Comparison of ENCODE assay signal across 26 cellular contexts in the genomic region with DNA sequence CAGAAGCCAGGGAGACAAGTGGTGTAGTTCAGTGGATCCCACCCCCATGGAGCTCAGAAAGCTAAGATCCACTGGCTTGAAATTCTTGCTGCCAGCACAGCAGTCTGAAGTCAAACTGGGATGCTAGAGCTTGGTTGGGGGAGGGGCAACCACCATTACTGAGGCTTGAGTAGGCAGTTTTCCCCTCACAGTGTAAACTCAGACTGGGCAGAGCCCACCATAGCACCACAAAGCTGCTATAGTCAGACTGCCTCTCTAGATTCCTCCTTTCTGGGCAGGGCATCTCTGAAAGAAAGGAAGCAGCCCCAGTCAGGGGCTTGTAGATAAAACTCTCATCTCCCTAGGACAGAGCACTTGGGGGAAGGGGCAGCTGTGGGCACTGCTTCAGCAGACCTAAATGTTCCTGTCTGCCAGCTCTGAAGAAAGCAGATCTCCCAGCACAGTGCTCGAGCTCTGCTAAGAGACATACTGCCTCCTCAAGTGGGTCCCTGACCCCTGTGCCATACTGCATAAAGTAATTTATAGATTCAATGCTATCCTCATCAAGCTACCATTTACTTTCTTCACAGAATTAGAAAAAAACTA.
DNase-seq lines count a peak whose midpoint lies in the region; FAIRE-seq and TF ChIP-seq lines count a peak whose summit lies in the region.
"Had no signal": no experiment of that assay in that cellular context is flagged by ENCODE, and none has a peak within 500 bp of the region (broad histone marks: within the 10 kb centered on the region; RNA-seq: fewer than 3 reads in every experiment).

No MANE protein-coding gene starts in this region.

- peak overlapping the region in 3 of 4 experiments; percentile 34 to 55 (median 39); a peak in 6 of 7 replicates for H3K9ac ChIP-seq in H1 (replicated peaks in 1 of 4; ENCODE audit: extremely low read depth in 1 of 4, low read depth in 3 of 4, low read length in 3 of 4)
- H3K9ac ChIP-seq: SK-N-SH had no signal

- peak overlapping the region; percentile 79 for H4K8ac ChIP-seq in H1 (ENCODE audit: extremely low read depth, insufficient read depth, low read length)

- H2AFZ ChIP-seq in H1 (ENCODE audit: low read length), result no peak overlapping the region

- peak overlapping the region; percentile 48; the same call in 1 of the 2 replicates for H3K18ac ChIP-seq in H1 (ENCODE audit: extremely low read depth, low read length)

- H3K4me1 ChIP-seq in H1 (replicated peaks in 1 of 4; ENCODE audit: control insufficient read depth in 3 of 4, insufficient read depth in 4 of 4, low read length in 3 of 4), result peaks cover 0 to 7% (median 4%) of the 10 kb centered on the region in 4 experiments; a peak in 6 of 7 replicates
- H3K4me1 ChIP-seq: A549, BE2C, heart right ventricle, lower lobe of right lung, thyroid gland had no signal

- H3K23me2 ChIP-seq in H1 (ENCODE audit: low read depth, low read length), result no peaks in the 10 kb centered on the region

- no peak for FAIRE-seq in H1 (lab: Jason Lieb, UNC)
- FAIRE-seq: A549, keratinocyte had no signal

- CTCF ChIA-PET in H1 (lab: Charles Lee; ENCODE audit: partially characterized antibody), result interaction anchor here (0.7 to 1.2 kb wide), 3 partner anchors 9 to 280 kb away, joined by 3 read pairs; no protein-coding TSS in a partner anchor

- no peak overlapping the region for H3K4ac ChIP-seq in H1 (replicated peaks; ENCODE audit: insufficient read length, low read depth, low read length)

- TF ChIP-seq CTCF in H1 (IDR thresholded peaks at IDR 0.05; ENCODE audit: control extremely low read depth in 1 of 3, insufficient read depth in 1 of 3, low read depth in 1 of 3, low read length in 3 of 3) (no peak), nephron (IDR thresholded peaks at IDR 0.05; ENCODE audit: unreplicated experiment in 3 of 3) (no peak)

- H3K4me3 ChIP-seq in H1 (ENCODE audit: extremely low read depth in 1 of 4, insufficient read depth in 2 of 4, low read depth in 3 of 4, low read length in 4 of 4), result peak overlapping the region in 3 of 4 experiments; percentile 2 to 46 (median 8); a peak in 3 of 8 replicates
- H3K4me3 ChIP-seq: A549, heart right ventricle, lower lobe of right lung, thyroid gland had no signal

- H2AK5ac ChIP-seq in H1 (ENCODE audit: low read depth, low read length), result no peak overlapping the region

- H3K4me3 Mint-ChIP-seq in nephron, result peak overlapping the region; percentile 80 to 83 (median 80)
- H3K4me3 Mint-ChIP-seq: activated naive CD4-positive, alpha-beta T cell treated with anti-CD3 and anti-CD28 coated beads for 36 hours; stimulated activated naive CD8-positive, alpha-beta T cell treated with anti-CD3 and anti-CD28 coated beads, Interleukin-15, Interleukin-2, amounts not matched to agents 100 ng/mL and 50 ng/mL, for 24 hours had no signal

- DNase-seq in ACHN (peak; percentile 0), NCI-H510A (lab: John Stamatoyannopoulos, UW) (peak; percentile 0), H1 (ENCODE audit: low read depth in 1 of 2, low spot score in 2 of 2) (peak in 1 of 2 experiments; percentile 49), SKM-1 treated with dmso at 0.1 percent for 144 hours (lab: John Stamatoyannopoulos, UW; ENCODE audit: unreplicated experiment) (no peak), NCI-H1105 (lab: John Stamatoyannopoulos, UW) (no peak), midbrain (lab: John Stamatoyannopoulos, UW) (no peak)
- DNase-seq in activated CD8-positive, alpha-beta memory T cell treated with anti-CD3 and anti-CD28 coated beads, Interleukin-2, amount 50 U/mL, for 4 hours, result no peak
- DNase-seq: activated naive CD4-positive, alpha-beta T cell treated with anti-CD3 and anti-CD28 coated beads for 36 hours; activated T-cell treated with anti-CD3 and anti-CD28 coated beads, Interleukin-2, amount 50 U/mL, for 48 hours; BE2C; caudate nucleus; COR-L47; DND-41; heart right ventricle; lower lobe of right lung; NCI-H2081; NCI-H446; occipital lobe; SK-N-SH; stimulated activated CD4-positive, alpha-beta T cell treated with anti-CD3 and anti-CD28 coated beads, Interleukin-4, amount 100 ng/mL, for 4 hours; thyroid gland had no signal

- 0 out of 4 replicates have a peak, but pooled peaks cover 0 to 5% of the 10 kb centered on the region in 2 experiments for H3K9me3 ChIP-seq in H1 (ENCODE audit: insufficient read depth in 2 of 2, low read depth in 1 of 2, low read length in 1 of 2)
- H3K9me3 ChIP-seq: BE2C, SK-N-SH, thyroid gland had no signal

- no peak overlapping the region for H3K23ac ChIP-seq in H1 (ENCODE audit: insufficient read length)

- 67% methylated on average over 1 of the region's 1 CpG; no CpG with 5 or more reads in 1 of the 2 experiments for WGBS in H1 (ENCODE audit: extremely low coverage in 1 of 2, insufficient coverage in 1 of 2, insufficient read length in 1 of 2, insufficient replicate concordance in 2 of 2, low coverage in 1 of 2, low lambda C conversion rate in 2 of 2, missing lambda C conversion rate in 1 of 2), 2 experiments

- no peaks in the 10 kb centered on the region for H3K27me3 ChIP-seq in H1 (replicated peaks in 1 of 4; ENCODE audit: control insufficient read depth in 3 of 4, extremely low read depth in 1 of 4, insufficient read depth in 3 of 4, low read length in 3 of 4)
- H3K27me3 ChIP-seq: BE2C, heart right ventricle, thyroid gland had no signal

- peak overlapping the region; percentile 75; the same call in 1 of the 2 replicates for H2BK12ac ChIP-seq in H1 (ENCODE audit: low read depth, low read length)

- peak overlapping the region; percentile 60 for H2BK5ac ChIP-seq in H1 (ENCODE audit: low read depth, low read length)

- no peak overlapping the region for H2BK20ac ChIP-seq in H1 (ENCODE audit: low read length)

- peak overlapping the region; percentile 49 to 66 for H3K4me2 ChIP-seq in H1 (ENCODE audit: insufficient read depth in 1 of 2, low read depth in 2 of 2, low read length in 2 of 2)
- H3K4me2 ChIP-seq: A549, SK-N-SH had no signal

- H3K79me2 ChIP-seq in H1 (ENCODE audit: control insufficient read depth in 1 of 2, insufficient read depth in 2 of 2, low read length in 2 of 2), result no peaks in the 10 kb centered on the region

- H4K20me1 ChIP-seq in H1 (replicated peaks in 1 of 2; ENCODE audit: control insufficient read depth in 1 of 2, insufficient read depth in 2 of 2, low read length in 2 of 2), result no peaks in the 10 kb centered on the region

- in situ Hi-C loops in ACHN (cut with HindIII; ENCODE audit: low pct_ligation_motif_present, low pct_unique_long_range_greater_than_20kb, low sequenced_read_pairs), result no loop called here

- POLR2A ChIA-PET in H1 (lab: Charles Lee; ENCODE audit: partially characterized antibody), result interaction anchor here (0.8 to 1.0 kb wide), 4 partner anchors 11 to 290 kb away, joined by 3 to 4 read pairs (median 3); a partner anchor contains a TSS

- peak overlapping the region in 2 of 3 experiments; percentile 41 to 78 for H3K27ac Mint-ChIP-seq in nephron
- H3K27ac Mint-ChIP-seq: activated naive CD4-positive, alpha-beta T cell treated with anti-CD3 and anti-CD28 coated beads for 36 hours; stimulated activated naive CD8-positive, alpha-beta T cell treated with anti-CD3 and anti-CD28 coated beads, Interleukin-15, Interleukin-2, amounts not matched to agents 100 ng/mL and 50 ng/mL, for 24 hours had no signal

- no peak overlapping the region for H3K14ac ChIP-seq in H1 (ENCODE audit: insufficient read length)

- TF ChIP-seq RAD21 in H1 (IDR thresholded peaks at IDR 0.05 in 1 of 2, conservative IDR thresholded peaks at IDR 0.05 in 1 of 2; ENCODE audit: low read depth in 2 of 2, low read length in 2 of 2), result no peak

- TF ChIP-seq EP300 in H1 (IDR thresholded peaks at IDR 0.05; ENCODE audit: borderline replicate concordance in 1 of 2, low read depth in 2 of 2, low read length in 2 of 2), result no peak

- no peaks in the 10 kb centered on the region for H3K27me3 Mint-ChIP-seq in nephron (ENCODE audit: low read depth)

- no peak overlapping the region for H3K56ac ChIP-seq in H1 (replicated peaks; ENCODE audit: insufficient read length, low read depth, low read length)

- peaks cover 15% of the 10 kb centered on the region for H3K36me3 Mint-ChIP-seq in nephron (ENCODE audit: low read depth)

- H3K9me3 Mint-ChIP-seq in nephron, result peaks cover 50% of the 10 kb centered on the region

- H3K4me1 Mint-ChIP-seq in nephron, result no peaks in the 10 kb centered on the region

- H2BK15ac ChIP-seq in H1 (ENCODE audit: low read length), result no peak overlapping the region

- TF ChIP-seq POLR2A in H1 (IDR thresholded peaks at IDR 0.05; ENCODE audit: control extremely low read depth in 1 of 2, low read depth in 2 of 2, low read length in 2 of 2), result peak; percentile 24 to 33; a peak in 2 of 3 replicates

- H3K79me1 ChIP-seq in H1 (ENCODE audit: low read depth, low read length), result no peaks in the 10 kb centered on the region

- H2BK120ac ChIP-seq in H1 (replicated peaks; ENCODE audit: low read depth, low read length), result no peak overlapping the region

- no peak overlapping the region for H4K91ac ChIP-seq in H1 (replicated peaks; ENCODE audit: insufficient read length, low read length)

- no peaks in the 10 kb centered on the region for H3K36me3 ChIP-seq in H1 (ENCODE audit: control insufficient read depth in 2 of 4, insufficient read depth in 4 of 4, low read length in 3 of 4)
- H3K36me3 ChIP-seq: BE2C, heart right ventricle, lower lobe of right lung, thyroid gland had no signal

- peak overlapping the region; percentile 76 for H4K5ac ChIP-seq in H1 (ENCODE audit: insufficient read length, low read depth, low read length)

- H3K27ac ChIP-seq in H1 (ENCODE audit: low read depth, low read length), result peak overlapping the region; percentile 73; the same call in 1 of the 2 replicates
- H3K27ac ChIP-seq: A549, epithelial cell of prostate, heart right ventricle, lower lobe of right lung, thyroid gland had no signal

TF ChIP-seq in H1, 55 proteins besides CTCF, POLR2A, EP300 and RAD21 (continues in another document):
- no peak for TF ChIP-seq EGR1 (IDR thresholded peaks at IDR 0.05; ENCODE audit: borderline replicate concordance, low read depth, low read length)
- TF ChIP-seq RBBP5 (IDR thresholded peaks at IDR 0.05; ENCODE audit: borderline replicate concordance, low read depth, low read length), result 0 out of 2 replicates have a peak, but pooled peaks have one; percentile 71
- peak; percentile 53 for TF ChIP-seq ASH2L (IDR thresholded peaks at IDR 0.05; ENCODE audit: low read length)
- TF ChIP-seq BRCA1 (IDR thresholded peaks at IDR 0.05; ENCODE audit: low read depth, low read length), result no peak
- 0 out of 2 replicates have a peak, but pooled peaks have one; percentile 7 for TF ChIP-seq SP1 (IDR thresholded peaks at IDR 0.05; ENCODE audit: low read depth, low read length)
- TF ChIP-seq, protein P1, sequence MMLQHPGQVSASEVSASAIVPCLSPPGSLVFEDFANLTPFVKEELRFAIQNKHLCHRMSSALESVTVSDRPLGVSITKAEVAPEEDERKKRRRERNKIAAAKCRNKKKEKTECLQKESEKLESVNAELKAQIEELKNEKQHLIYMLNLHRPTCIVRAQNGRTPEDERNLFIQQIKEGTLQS (IDR thresholded peaks at IDR 0.05; ENCODE audit: insufficient read depth, low read depth, low read length), result no peak
- TF ChIP-seq BACH1 (IDR thresholded peaks at IDR 0.05; ENCODE audit: low read length), result no peak
- TF ChIP-seq TAF1 (IDR thresholded peaks at IDR 0.05; ENCODE audit: low read depth, low read length), result peak; percentile 47; the same call in 1 of the 2 replicates
- TF ChIP-seq TCF12 (IDR thresholded peaks at IDR 0.05; ENCODE audit: low read depth, low read length), result no peak

Comparison
In these comparisons a context has a peak if more than half of its experiments do, and no peak if none do; other contexts are left out.
1. DNase-seq: peak in ACHN (single experiment) and NCI-H510A (single experiment); none in activated CD8-positive, alpha-beta memory T cell treated with anti-CD3 and anti-CD28 coated beads, Interleukin-2, amount 50 U/mL, for 4 hours (single experiment), SKM-1 treated with dmso at 0.1 percent for 144 hours (single experiment), NCI-H1105 (single experiment) and midbrain (single experiment).